ENCODE assay signal across 9 cellular contexts in the genomic region with DNA sequence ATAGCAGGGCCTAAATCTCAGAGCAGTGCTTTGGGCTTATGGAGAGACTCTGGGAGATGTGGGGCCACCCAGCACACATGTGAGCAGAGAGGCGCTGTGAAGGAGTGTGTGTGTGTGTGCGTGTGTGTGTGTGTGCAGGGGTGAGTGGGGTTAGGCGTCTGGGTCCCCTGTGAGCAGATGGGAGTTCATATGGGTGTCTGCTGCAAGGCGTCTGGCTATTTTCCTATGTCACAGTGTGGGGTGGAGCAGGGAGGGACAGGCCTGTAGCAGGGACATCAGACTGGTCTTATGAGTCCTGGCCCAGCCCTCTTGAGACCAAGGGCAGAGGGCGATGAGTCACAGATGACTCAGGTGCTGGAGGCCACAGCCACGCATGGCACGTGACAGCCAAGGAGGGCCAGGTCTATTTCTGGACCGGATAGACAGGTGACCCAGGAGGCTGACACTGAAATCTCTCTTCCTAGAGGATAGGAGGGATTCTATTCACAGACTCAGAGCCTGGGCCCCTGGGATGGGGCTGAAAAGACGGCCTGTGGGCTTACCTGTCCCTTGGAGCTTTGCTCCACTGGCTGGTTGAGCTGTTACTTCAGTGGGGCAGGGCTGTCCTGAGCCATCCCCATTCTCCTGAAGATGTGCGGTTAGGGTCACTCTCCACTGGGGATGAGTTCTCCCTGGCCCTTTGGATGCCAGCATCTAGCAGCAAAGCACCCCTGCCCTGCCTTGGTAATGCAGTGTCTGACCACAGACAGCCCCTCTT. TPM values are rescaled to one million over a fixed set of nuclear protein-coding genes. Genes with fewer than 3 reads are reported as not detected.
DNase-seq lines count a peak whose midpoint lies in the region; ATAC-seq and TF ChIP-seq lines count a peak whose summit lies in the region.
"Had no signal": no experiment of that assay in that cellular context is flagged by ENCODE, and none has a peak within 500 bp of the region (broad histone marks: within the 10 kb centered on the region; RNA-seq: fewer than 3 reads in every experiment).

No MANE protein-coding gene starts in this region.

- H3K4me1 Mint-ChIP-seq in WTC11: no peaks in the 10 kb centered on the region

- H3K27me3 ChIP-seq in upper lobe of left lung: no peaks in the 10 kb centered on the region

- TF ChIP-seq CTCF in WTC11 (IDR thresholded peaks at IDR 0.05) (no peak), upper lobe of left lung (IDR thresholded peaks at IDR 0.05) (no peak), omental fat pad (IDR thresholded peaks at IDR 0.05) (no peak)

- TF ChIP-seq EP300 in upper lobe of left lung (IDR thresholded peaks at IDR 0.05): peak in 1 of 4 donors; percentile 96

- 0 out of 2 replicates have a peak overlapping the region, but pooled peaks have one; percentile 14 for H3K27ac Mint-ChIP-seq in WTC11

- no peaks in the 10 kb centered on the region for H3K36me3 Mint-ChIP-seq in WTC11
- H3K36me3 Mint-ChIP-seq: T-cell had no signal

- peak; percentile 73 for ATAC-seq in GM18511 (IDR thresholded peaks at IDR 0.05; ENCODE audit: unreplicated experiment)
- ATAC-seq in WTC11: no peak
- ATAC-seq in upper lobe of left lung (ENCODE audit: low FRiP score in 2 of 2): peak; percentile 66 to 89
- no peak for ATAC-seq in omental fat pad (ENCODE audit: low FRiP score)

- 57 to 66% methylated on average over 4 to 10 of the region's 10 CpGs for WGBS in upper lobe of left lung, 2 donors

- H3K27me3 Mint-ChIP-seq in WTC11 (ENCODE audit: low read depth): no peaks in the 10 kb centered on the region

- H3K4me3 Mint-ChIP-seq in WTC11: no peak overlapping the region
- H3K4me3 Mint-ChIP-seq: T-cell had no signal

- CTCF ChIA-PET in WTC11 (lab: Charles Lee): no interaction called here

- H3K4me3 ChIP-seq in upper lobe of left lung: no peak overlapping the region

- no peaks in the 10 kb centered on the region for H3K9me3 ChIP-seq in upper lobe of left lung

- DNase-seq in HK-2 (ENCODE audit: unreplicated experiment) (peak; percentile 89), WTC11 (ENCODE audit: low spot score) (no peak), hepatic stellate cell (ENCODE audit: low spot score) (peak; percentile 74), upper lobe of left lung (peak in 1 of 2 donors; percentile 97), omental fat pad (ENCODE audit: low spot score) (no peak), amygdala (lab: John Stamatoyannopoulos, UW) (no peak)
- no peak for DNase-seq in activated effector memory CD4-positive, alpha-beta T cell treated with Interleukin-2 at 50 U/mL for 16 hours

- H3K4me1 ChIP-seq in upper lobe of left lung: peaks cover 25 to 48% (median 31%) of the 10 kb centered on the region in 4 donors

- peak in 1 of 4 donors; percentile 49 for TF ChIP-seq POLR2A in upper lobe of left lung (IDR thresholded peaks at IDR 0.05)

- no peaks in the 10 kb centered on the region for H3K36me3 ChIP-seq in upper lobe of left lung

- no peaks in the 10 kb centered on the region for H3K9me3 Mint-ChIP-seq in WTC11
- H3K9me3 Mint-ChIP-seq: T-cell had no signal

- POLR2A ChIA-PET in WTC11 (lab: Charles Lee): no interaction called here

- H3K27ac ChIP-seq in upper lobe of left lung: peak overlapping the region; percentile 62 to 79 (median 72)

TF ChIP-seq in WTC11, 78 proteins besides CTCF, POLR2A, EP300 and RAD21:
- TF ChIP-seq, protein P1, sequence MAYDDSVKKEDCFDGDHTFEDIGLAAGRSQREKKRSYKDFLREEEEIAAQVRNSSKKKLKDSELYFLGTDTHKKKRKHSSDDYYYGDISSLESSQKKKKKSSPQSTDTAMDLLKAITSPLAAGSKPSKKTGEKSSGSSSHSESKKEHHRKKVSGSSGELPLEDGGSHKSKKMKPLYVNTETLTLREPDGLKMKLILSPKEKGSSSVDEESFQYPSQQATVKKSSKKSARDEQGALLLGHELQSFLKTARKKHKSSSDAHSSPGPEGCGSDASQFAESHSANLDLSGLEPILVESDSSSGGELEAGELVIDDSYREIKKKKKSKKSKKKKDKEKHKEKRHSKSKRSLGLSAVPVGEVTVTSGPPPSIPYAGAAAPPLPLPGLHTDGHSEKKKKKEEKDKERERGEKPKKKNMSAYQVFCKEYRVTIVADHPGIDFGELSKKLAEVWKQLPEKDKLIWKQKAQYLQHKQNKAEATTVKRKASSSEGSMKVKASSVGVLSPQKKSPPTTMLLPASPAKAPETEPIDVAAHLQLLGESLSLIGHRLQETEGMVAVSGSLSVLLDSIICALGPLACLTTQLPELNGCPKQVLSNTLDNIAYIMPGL (CRISPR knock-in tag; IDR thresholded peaks at IDR 0.05): no peak
- TF ChIP-seq, protein P2, sequence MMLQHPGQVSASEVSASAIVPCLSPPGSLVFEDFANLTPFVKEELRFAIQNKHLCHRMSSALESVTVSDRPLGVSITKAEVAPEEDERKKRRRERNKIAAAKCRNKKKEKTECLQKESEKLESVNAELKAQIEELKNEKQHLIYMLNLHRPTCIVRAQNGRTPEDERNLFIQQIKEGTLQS (CRISPR knock-in tag; conservative IDR thresholded peaks at IDR 0.05): no peak
- TF ChIP-seq GABPB1 (CRISPR knock-in tag; IDR thresholded peaks at IDR 0.05): peak; percentile 60; the same call in 1 of the 2 replicates
TF ChIP-seq in WTC11: peak in this region for 1.

RNA-seq across cellular contexts. Expression of a gene that starts 28.9 kb away (rescaled TPM):
- 41.9 to 44.4 TPM (median 43.8 TPM) in 3 replicates for total RNA-seq in WTC11 (2021)
- total RNA-seq in upper lobe of left lung: 100 to 1,000 TPM; 129 to 564 (median 261) TPM
- 100 to 1,000 TPM; 157 to 656 (median 510) TPM for total RNA-seq in omental fat pad

Comparison
In these comparisons a context has a peak if more than half of its experiments do, and no peak if none do; other contexts are left out.
1. ATAC-seq: peak in GM18511 (single experiment) and upper lobe of left lung (2 of 2); none in WTC11 (single experiment) and omental fat pad (single experiment).
2. DNase-seq: peak in HK-2 (single experiment) and hepatic stellate cell (single experiment); none in WTC11 (single experiment), omental fat pad (single experiment), activated effector memory CD4-positive, alpha-beta T cell treated with Interleukin-2 at 50 U/mL for 16 hours (single experiment) and amygdala (0 of 56).